1 cellular context compared by ENCODE assay signal in genomic region chr20:21521596-21522478, GRCh38.
A peak's percentile ranks its signal among the peaks of the same experiment; 100 is the strongest.
TF ChIP-seq lines count a peak whose summit lies in the region.

No MANE protein-coding gene starts in this region.

TF ChIP-seq in H1, 55 proteins besides CTCF, POLR2A, EP300 and RAD21:
- TF ChIP-seq SIX5 (IDR thresholded peaks at IDR 0.05; ENCODE audit: low read depth, low read length) (no peak), KDM4A (IDR thresholded peaks at IDR 0.05; ENCODE audit: low read depth, low read length, severe bottlenecking) (peak; percentile 43), SUZ12 (IDR thresholded peaks at IDR 0.05; ENCODE audit: low read length) (peak; percentile 87), TCF12 (IDR thresholded peaks at IDR 0.05; ENCODE audit: low read depth, low read length) (no peak), RBBP5 (IDR thresholded peaks at IDR 0.05; ENCODE audit: borderline replicate concordance, low read depth, low read length) (peak; percentile 35; the same call in 1 of the 2 replicates), EZH2 (IDR thresholded peaks at IDR 0.05; ENCODE audit: low read depth, low read length, severe bottlenecking) (peak; percentile 96), CBX8 (IDR thresholded peaks at IDR 0.05; ENCODE audit: borderline replicate concordance, low read depth, low read length) (no peak), E2F6 (IDR thresholded peaks at IDR 0.05) (0 out of 2 replicates have a peak, but pooled peaks have one; percentile 12), EGR1 (IDR thresholded peaks at IDR 0.05; ENCODE audit: borderline replicate concordance, low read depth, low read length) (peak; percentile 3; the same call in 1 of the 2 replicates), ATF2 (IDR thresholded peaks at IDR 0.05; ENCODE audit: low read length) (no peak)
